Comparison of ENCODE assay signal across 2 cellular contexts in genomic region chr7:34844936-34845665, GRCh38.
TF ChIP-seq lines count a peak whose summit lies in the region.

No MANE protein-coding gene starts in this region.

TF ChIP-seq in HCT116, 20 proteins besides CTCF, POLR2A, EP300 and RAD21 (continued from another document):
- no peak for TF ChIP-seq ATF3 (IDR thresholded peaks at IDR 0.05)
- TF ChIP-seq EZH2phosphoT487 (IDR thresholded peaks at IDR 0.05; ENCODE audit: borderline replicate concordance): no peak
- TF ChIP-seq TCF7L2 (IDR thresholded peaks at IDR 0.05; ENCODE audit: borderline replicate concordance, extremely low read depth, insufficient read depth, insufficient read length): no peak
- TF ChIP-seq ZNF274 (IDR thresholded peaks at IDR 0.05; ENCODE audit: low read depth, low read length): no peak
- no peak for TF ChIP-seq EGR1 (IDR thresholded peaks at IDR 0.05; ENCODE audit: low read depth)
- TF ChIP-seq EZH2 (IDR thresholded peaks at IDR 0.05): no peak
- no peak for TF ChIP-seq JUND (IDR thresholded peaks at IDR 0.05)
- TF ChIP-seq, protein P1, sequence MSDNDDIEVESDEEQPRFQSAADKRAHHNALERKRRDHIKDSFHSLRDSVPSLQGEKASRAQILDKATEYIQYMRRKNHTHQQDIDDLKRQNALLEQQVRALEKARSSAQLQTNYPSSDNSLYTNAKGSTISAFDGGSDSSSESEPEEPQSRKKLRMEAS (IDR thresholded peaks at IDR 0.05): no peak
- TF ChIP-seq SIN3A (IDR thresholded peaks at IDR 0.05; ENCODE audit: low read depth): no peak
- no peak for TF ChIP-seq SRF (IDR thresholded peaks at IDR 0.05; ENCODE audit: low read depth)
- no peak for TF ChIP-seq SP1 (IDR thresholded peaks at IDR 0.05; ENCODE audit: low read depth)
- TF ChIP-seq, protein P2, sequence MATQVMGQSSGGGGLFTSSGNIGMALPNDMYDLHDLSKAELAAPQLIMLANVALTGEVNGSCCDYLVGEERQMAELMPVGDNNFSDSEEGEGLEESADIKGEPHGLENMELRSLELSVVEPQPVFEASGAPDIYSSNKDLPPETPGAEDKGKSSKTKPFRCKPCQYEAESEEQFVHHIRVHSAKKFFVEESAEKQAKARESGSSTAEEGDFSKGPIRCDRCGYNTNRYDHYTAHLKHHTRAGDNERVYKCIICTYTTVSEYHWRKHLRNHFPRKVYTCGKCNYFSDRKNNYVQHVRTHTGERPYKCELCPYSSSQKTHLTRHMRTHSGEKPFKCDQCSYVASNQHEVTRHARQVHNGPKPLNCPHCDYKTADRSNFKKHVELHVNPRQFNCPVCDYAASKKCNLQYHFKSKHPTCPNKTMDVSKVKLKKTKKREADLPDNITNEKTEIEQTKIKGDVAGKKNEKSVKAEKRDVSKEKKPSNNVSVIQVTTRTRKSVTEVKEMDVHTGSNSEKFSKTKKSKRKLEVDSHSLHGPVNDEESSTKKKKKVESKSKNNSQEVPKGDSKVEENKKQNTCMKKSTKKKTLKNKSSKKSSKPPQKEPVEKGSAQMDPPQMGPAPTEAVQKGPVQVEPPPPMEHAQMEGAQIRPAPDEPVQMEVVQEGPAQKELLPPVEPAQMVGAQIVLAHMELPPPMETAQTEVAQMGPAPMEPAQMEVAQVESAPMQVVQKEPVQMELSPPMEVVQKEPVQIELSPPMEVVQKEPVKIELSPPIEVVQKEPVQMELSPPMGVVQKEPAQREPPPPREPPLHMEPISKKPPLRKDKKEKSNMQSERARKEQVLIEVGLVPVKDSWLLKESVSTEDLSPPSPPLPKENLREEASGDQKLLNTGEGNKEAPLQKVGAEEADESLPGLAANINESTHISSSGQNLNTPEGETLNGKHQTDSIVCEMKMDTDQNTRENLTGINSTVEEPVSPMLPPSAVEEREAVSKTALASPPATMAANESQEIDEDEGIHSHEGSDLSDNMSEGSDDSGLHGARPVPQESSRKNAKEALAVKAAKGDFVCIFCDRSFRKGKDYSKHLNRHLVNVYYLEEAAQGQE (IDR thresholded peaks at IDR 0.05; ENCODE audit: low read depth): no peak
- TF ChIP-seq ZFX (IDR thresholded peaks at IDR 0.05): no peak
- TF ChIP-seq CEBPB (IDR thresholded peaks at IDR 0.05; ENCODE audit: low read depth): no peak
- no peak for TF ChIP-seq ZBTB33 (IDR thresholded peaks at IDR 0.05; ENCODE audit: extremely low read depth, insufficient replicate concordance, low read length)
- no peak for TF ChIP-seq CBX3 (IDR thresholded peaks at IDR 0.05; ENCODE audit: low read depth)

TF ChIP-seq in GM12878, 131 proteins besides CTCF, POLR2A, EP300 and RAD21 (continued from another document):
- TF ChIP-seq USF2 (IDR thresholded peaks at IDR 0.05; ENCODE audit: borderline replicate concordance, low read depth, low read length) (no peak), KDM1A (IDR thresholded peaks at IDR 0.05; ENCODE audit: borderline replicate concordance) (no peak), SPI1 (IDR thresholded peaks at IDR 0.05; ENCODE audit: borderline replicate concordance, insufficient read depth, low read depth, low read length) (no peak), RUNX3 (IDR thresholded peaks at IDR 0.05; ENCODE audit: low read length) (no peak), E4F1 (IDR thresholded peaks at IDR 0.05; ENCODE audit: borderline replicate concordance, partially characterized antibody) (no peak), FOXM1 (IDR thresholded peaks at IDR 0.05; ENCODE audit: low read depth, low read length) (no peak), ATF3 (IDR thresholded peaks at IDR 0.05; ENCODE audit: borderline replicate concordance, extremely low read depth, low read depth, low read length) (no peak), ZNF24 (IDR thresholded peaks at IDR 0.05) (no peak), STAT1 (conservative IDR thresholded peaks at IDR 0.05) (no peak), PAX8 (IDR thresholded peaks at IDR 0.05) (no peak), SUPT20H (IDR thresholded peaks at IDR 0.05; ENCODE audit: borderline replicate concordance, control insufficient read depth, low read depth, low read length) (no peak), SRF (IDR thresholded peaks at IDR 0.05; ENCODE audit: low read depth in 2 of 2, low read length in 2 of 2) (no peak), MYC (IDR thresholded peaks at IDR 0.05; ENCODE audit: insufficient read depth, insufficient read length, insufficient replicate concordance, low read length, severe bottlenecking) (no peak)
- TF ChIP-seq, protein P3, sequence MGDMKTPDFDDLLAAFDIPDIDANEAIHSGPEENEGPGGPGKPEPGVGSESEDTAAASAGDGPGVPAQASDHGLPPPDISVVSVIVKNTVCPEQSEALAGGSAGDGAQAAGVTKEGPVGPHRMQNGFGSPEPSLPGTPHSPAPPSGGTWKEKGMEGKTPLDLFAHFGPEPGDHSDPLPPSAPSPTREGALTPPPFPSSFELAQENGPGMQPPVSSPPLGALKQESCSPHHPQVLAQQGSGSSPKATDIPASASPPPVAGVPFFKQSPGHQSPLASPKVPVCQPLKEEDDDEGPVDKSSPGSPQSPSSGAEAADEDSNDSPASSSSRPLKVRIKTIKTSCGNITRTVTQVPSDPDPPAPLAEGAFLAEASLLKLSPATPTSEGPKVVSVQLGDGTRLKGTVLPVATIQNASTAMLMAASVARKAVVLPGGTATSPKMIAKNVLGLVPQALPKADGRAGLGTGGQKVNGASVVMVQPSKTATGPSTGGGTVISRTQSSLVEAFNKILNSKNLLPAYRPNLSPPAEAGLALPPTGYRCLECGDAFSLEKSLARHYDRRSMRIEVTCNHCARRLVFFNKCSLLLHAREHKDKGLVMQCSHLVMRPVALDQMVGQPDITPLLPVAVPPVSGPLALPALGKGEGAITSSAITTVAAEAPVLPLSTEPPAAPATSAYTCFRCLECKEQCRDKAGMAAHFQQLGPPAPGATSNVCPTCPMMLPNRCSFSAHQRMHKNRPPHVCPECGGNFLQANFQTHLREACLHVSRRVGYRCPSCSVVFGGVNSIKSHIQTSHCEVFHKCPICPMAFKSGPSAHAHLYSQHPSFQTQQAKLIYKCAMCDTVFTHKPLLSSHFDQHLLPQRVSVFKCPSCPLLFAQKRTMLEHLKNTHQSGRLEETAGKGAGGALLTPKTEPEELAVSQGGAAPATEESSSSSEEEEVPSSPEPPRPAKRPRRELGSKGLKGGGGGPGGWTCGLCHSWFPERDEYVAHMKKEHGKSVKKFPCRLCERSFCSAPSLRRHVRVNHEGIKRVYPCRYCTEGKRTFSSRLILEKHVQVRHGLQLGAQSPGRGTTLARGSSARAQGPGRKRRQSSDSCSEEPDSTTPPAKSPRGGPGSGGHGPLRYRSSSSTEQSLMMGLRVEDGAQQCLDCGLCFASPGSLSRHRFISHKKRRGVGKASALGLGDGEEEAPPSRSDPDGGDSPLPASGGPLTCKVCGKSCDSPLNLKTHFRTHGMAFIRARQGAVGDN (IDR thresholded peaks at IDR 0.05): no peak
